8 cellular contexts compared by ENCODE assay signal in genomic region chr3:187062526-187063177, GRCh38.
DNase-seq lines count a peak whose midpoint lies in the region; TF ChIP-seq lines count a peak whose summit lies in the region.

No MANE protein-coding gene starts in this region.

- H3K27me3 ChIP-seq in endodermal cell (ENCODE audit: control insufficient read depth, insufficient read depth, low read length, poor library complexity, severe bottlenecking): no peaks in the 10 kb centered on the region
- H3K27me3 ChIP-seq in prostate gland (replicated peaks; ENCODE audit: insufficient read depth): no peaks in the 10 kb centered on the region

- H3K9me3 ChIP-seq in OCI-LY7 (ENCODE audit: low read length): no peaks in the 10 kb centered on the region
- peaks cover 22% of the 10 kb centered on the region for H3K9me3 ChIP-seq in endodermal cell (ENCODE audit: control insufficient read depth, low read length)
- H3K9me3 ChIP-seq in prostate gland: no peaks in the 10 kb centered on the region

- H2AFZ ChIP-seq in OCI-LY7 (ENCODE audit: low read length): no peak overlapping the region

- peaks cover 88% of the 10 kb centered on the region for H3K4me1 ChIP-seq in OCI-LY7 (ENCODE audit: insufficient read depth, low read length, poor library complexity, severe bottlenecking)
- H3K4me1 ChIP-seq in endodermal cell (ENCODE audit: control insufficient read depth, insufficient read depth, low read length): no peaks in the 10 kb centered on the region
- peaks cover 6% of the 10 kb centered on the region for H3K4me1 ChIP-seq in prostate gland (replicated peaks)

- H3K4me2 ChIP-seq in OCI-LY7 (ENCODE audit: low read length): peak overlapping the region; percentile 88

- no peaks in the 10 kb centered on the region for H3K9me2 ChIP-seq in OCI-LY7 (ENCODE audit: insufficient read depth, low read length)

- DNase-seq in DMS53 (lab: John Stamatoyannopoulos, UW): peak; percentile 42
- DNase-seq in DMS53 treated with DMSO at 0.1 percent for 48 hours (lab: John Stamatoyannopoulos, UW; ENCODE audit: unreplicated experiment): no peak
- no peak for DNase-seq in OCI-LY7 (ENCODE audit: low spot score)
- peak; percentile 8 for DNase-seq in endodermal cell
- peak; percentile 64 for DNase-seq in prostate gland (ENCODE audit: low spot score)
- no peak for DNase-seq in NCI-H774 (lab: John Stamatoyannopoulos, UW)
- DNase-seq in GOT3 (lab: John Stamatoyannopoulos, UW): no peak
- DNase-seq in HUDEP-2 (lab: John Stamatoyannopoulos, UW; ENCODE audit: unreplicated experiment in 76 of 76): no peak

- BruUV-seq in OCI-LY7 (replicated peaks; lab: Mats Ljungman, UMichigan): no TSS peak

- H3K79me2 ChIP-seq in OCI-LY7 (ENCODE audit: insufficient read depth, low read depth, low read length): peaks cover 92% of the 10 kb centered on the region

- intact Hi-C loops in OCI-LY7 (cut with micrococcal nuclease; ENCODE audit: unreplicated experiment): no loop called here
- intact Hi-C loops in prostate gland (cut with DNase I): no loop called here

- H3K9me3 Mint-ChIP-seq in endodermal cell: peaks cover 17% of the 10 kb centered on the region

- H3K27ac ChIP-seq in OCI-LY7 (ENCODE audit: low read depth, low read length, poor library complexity, severe bottlenecking) (peak overlapping the region; percentile 99), endodermal cell (ENCODE audit: low read depth, low read length) (no peak overlapping the region), prostate gland (peak overlapping the region; percentile 48 to 76)

- H3K36me3 Mint-ChIP-seq in endodermal cell (ENCODE audit: low read depth): peaks cover 64% of the 10 kb centered on the region

- TF ChIP-seq POLR2A in prostate gland (IDR thresholded peaks at IDR 0.05): no peak

- H3K4me1 Mint-ChIP-seq in endodermal cell: peaks cover 30% of the 10 kb centered on the region

- no peaks in the 10 kb centered on the region for H3K27me3 Mint-ChIP-seq in endodermal cell (ENCODE audit: insufficient read depth)

- no peak overlapping the region for H3K9ac ChIP-seq in endodermal cell (ENCODE audit: extremely low read depth, low read length, poor library complexity, severe bottlenecking)

- peak overlapping the region; percentile 56 for H3K27ac Mint-ChIP-seq in endodermal cell

- CTCF ChIA-PET in OCI-LY7 (lab: Charles Lee; ENCODE audit: unreplicated experiment): no interaction called here

- H3K36me3 ChIP-seq in OCI-LY7 (ENCODE audit: insufficient read depth, low read length) (peaks cover 92% of the 10 kb centered on the region), endodermal cell (ENCODE audit: control insufficient read depth, insufficient read depth, low read length) (peaks cover 50% of the 10 kb centered on the region), prostate gland (no peaks in the 10 kb centered on the region)

- no peak overlapping the region for H3K4me3 Mint-ChIP-seq in endodermal cell

- POLR2A ChIA-PET in OCI-LY7 (lab: Charles Lee): interaction anchor here (0.6 to 1.2 kb wide), 5 partner anchors 17 to 39 kb away, joined by 3 to 7 read pairs (median 3); no protein-coding TSS in a partner anchor

- TF ChIP-seq CTCF in OCI-LY7 (conservative IDR thresholded peaks at IDR 0.05; ENCODE audit: low read length): no peak
- no peak for TF ChIP-seq CTCF in endodermal cell (conservative IDR thresholded peaks at IDR 0.05)
- TF ChIP-seq CTCF in prostate gland (IDR thresholded peaks at IDR 0.05): peak in 1 of 4 experiments; percentile 1

- H3K4me3 ChIP-seq in OCI-LY7 (ENCODE audit: low read depth, low read length, poor library complexity, severe bottlenecking) (no peak overlapping the region), endodermal cell (ENCODE audit: low read length) (no peak overlapping the region), prostate gland (no peak overlapping the region)

- 0 out of 2 replicates have a peak, but pooled peaks cover 12% of the 10 kb centered on the region for H4K20me1 ChIP-seq in OCI-LY7 (ENCODE audit: insufficient read depth, low read length)

Comparison
In these comparisons a context has a peak if more than half of its experiments do, and no peak if none do; other contexts are left out.
1. DNase-seq: peak in DMS53 (single experiment), endodermal cell (single experiment) and prostate gland (single experiment); none in DMS53 treated with DMSO at 0.1 percent for 48 hours (single experiment), OCI-LY7 (single experiment), NCI-H774 (single experiment), GOT3 (single experiment) and HUDEP-2 (0 of 76).